8 cellular contexts compared by ENCODE assay signal in genomic region chr19:42176649-42176989, GRCh38. TPM values are rescaled to one million over a fixed set of nuclear protein-coding genes. Genes with fewer than 3 reads are reported as not detected.
DNase-seq lines count a peak whose midpoint lies in the region; ATAC-seq, FAIRE-seq and TF ChIP-seq lines count a peak whose summit lies in the region.

No MANE protein-coding gene starts in this region.

- H3K9me3 ChIP-seq in SJCRH30 (replicated peaks) (no peaks in the 10 kb centered on the region), fibroblast of lung (ENCODE audit: control insufficient read depth, insufficient read depth, low read depth, low read length) (no peaks in the 10 kb centered on the region), ovary (no peaks in the 10 kb centered on the region)

- TF ChIP-seq POLR2A in ovary (IDR thresholded peaks at IDR 0.05) (no peak), GM12891 (IDR thresholded peaks at IDR 0.05; ENCODE audit: low read depth, low read length) (no peak)

- no peak for TF ChIP-seq EP300 in ovary (IDR thresholded peaks at IDR 0.05)

- H3K4me1 ChIP-seq in SJCRH30 (no peaks in the 10 kb centered on the region), fibroblast of lung (ENCODE audit: control insufficient read depth, extremely low read depth, insufficient read depth, low read length) (peaks cover 2% of the 10 kb centered on the region), ovary (ENCODE audit: insufficient read depth) (no peaks in the 10 kb centered on the region)

- H4K20me1 ChIP-seq in fibroblast of lung (ENCODE audit: control insufficient read depth, extremely low read depth, insufficient read depth, low read length), result no peaks in the 10 kb centered on the region

- TF ChIP-seq CTCF in fibroblast of lung (conservative IDR thresholded peaks at IDR 0.05 in 1 of 2, IDR thresholded peaks at IDR 0.05 in 1 of 2; ENCODE audit: low read depth in 1 of 2, low read length in 2 of 2) (no peak), ovary (IDR thresholded peaks at IDR 0.05) (no peak)

- peak overlapping the region; percentile 95 for H3K4me2 ChIP-seq in fibroblast of lung (ENCODE audit: extremely low read depth, insufficient read depth, low read length)

- DNase-seq in NCI-H1694 (lab: John Stamatoyannopoulos, UW), result peak; percentile 71
- no peak for DNase-seq in NCI-H1694 treated with DMSO at 0.1 percent for 48 hours (lab: John Stamatoyannopoulos, UW)
- peak in 1 of 2 experiments; percentile 27 for DNase-seq in SJCRH30
- DNase-seq in fibroblast of lung (ENCODE audit: low read depth in 2 of 2), result no peak
- DNase-seq in ovary, result peak in 1 of 5 donors; percentile 30
- no peak for DNase-seq in GM12891 (ENCODE audit: insufficient read length, low spot score)
- DNase-seq in NCI-H2029 (lab: John Stamatoyannopoulos, UW), result no peak

- H2AFZ ChIP-seq in fibroblast of lung (ENCODE audit: low read length), result peak overlapping the region; percentile 75

- H3K27ac ChIP-seq in SJCRH30, result no peak overlapping the region
- H3K27ac ChIP-seq in fibroblast of lung (ENCODE audit: insufficient read depth, low read length), result no peak overlapping the region
- H3K27ac ChIP-seq in ovary, result no peak overlapping the region

- no peak for FAIRE-seq in GM12891 (lab: Jason Lieb, UNC)

- peak overlapping the region; percentile 24 for H3K4me3 ChIP-seq in SJCRH30
- peak overlapping the region; percentile 48 to 63 (median 54) for H3K4me3 ChIP-seq in fibroblast of lung (replicated peaks in 1 of 4; ENCODE audit: control extremely low read depth in 1 of 4, insufficient read depth in 1 of 4, low read depth in 3 of 4, low read length in 4 of 4)
- H3K4me3 ChIP-seq in ovary, result peak overlapping the region; percentile 33

- H3K36me3 ChIP-seq in SJCRH30 (no peaks in the 10 kb centered on the region), fibroblast of lung (ENCODE audit: control insufficient read depth, insufficient read depth, low read length) (no peaks in the 10 kb centered on the region), ovary (no peaks in the 10 kb centered on the region)

- intact Hi-C loops in ovary (cut with DNase I), result no loop called here

- no peak overlapping the region for H3K9ac ChIP-seq in fibroblast of lung (ENCODE audit: insufficient read depth, low read length)

- peaks cover 40% of the 10 kb centered on the region for H3K27me3 ChIP-seq in SJCRH30
- H3K27me3 ChIP-seq in fibroblast of lung (ENCODE audit: control insufficient read depth, insufficient read depth, low read length), result peaks cover 61% of the 10 kb centered on the region
- no peaks in the 10 kb centered on the region for H3K27me3 ChIP-seq in ovary

- no peak for ATAC-seq in HG03432 (IDR thresholded peaks at IDR 0.05; ENCODE audit: unreplicated experiment)

- 0 to 1% (median 1%) methylated on average over 27 to 31 of the region's 31 CpGs for WGBS in ovary, 3 donors

- no peaks in the 10 kb centered on the region for H3K79me2 ChIP-seq in fibroblast of lung (ENCODE audit: control insufficient read depth, insufficient read depth, low read length)

TF ChIP-seq in GM12891, 5 proteins besides CTCF, POLR2A, EP300 and RAD21:
- TF ChIP-seq POU2F2 (IDR thresholded peaks at IDR 0.05; ENCODE audit: low read depth, low read length), result no peak
- no peak for TF ChIP-seq POLR2AphosphoS5 (IDR thresholded peaks at IDR 0.05; ENCODE audit: low read depth, low read length)
- no peak for TF ChIP-seq PAX5 (IDR thresholded peaks at IDR 0.05; ENCODE audit: insufficient read depth, low read length, severe bottlenecking)
- TF ChIP-seq SPI1 (IDR thresholded peaks at IDR 0.05; ENCODE audit: low read depth, low read length), result no peak
- no peak for TF ChIP-seq TAF1 (IDR thresholded peaks at IDR 0.05; ENCODE audit: low read depth, low read length)

RNA-seq across cellular contexts. Expression of gene DEDD2, which starts 40.9 kb away (rescaled TPM):
- total RNA-seq in SJCRH30 (2014; rRNA removed; shearing (Covaris generic)), result 16.2 and 18.0 TPM in 2 replicates
- total RNA-seq in fibroblast of lung, result 11.3 and 17.8 TPM in 2 replicates
- polyA plus RNA-seq in fibroblast of lung, result 9.8 and 10.0 TPM in 2 replicates
- polyA plus RNA-seq in fibroblast of lung (2012), result 11.4 and 12.8 TPM in 2 replicates
- polyA minus RNA-seq in fibroblast of lung (ENCODE audit: low replicate concordance), result 14.6 and 15.0 TPM in 2 replicates
- 10 to 100 TPM; 14.9 to 36.8 (median 25.1) TPM for total RNA-seq in ovary
- 10 to 100 TPM in 1 of 2 donors, 1 to 10 TPM in 1; 8.3 to 33.1 TPM for polyA plus RNA-seq in ovary
- 14.7 TPM for polyA plus RNA-seq in GM12891 (2012; ENCODE audit: low read depth, missing spikeins)

RNA-seq across cellular contexts. Expression of gene ZNF526, which starts 43.5 kb away (rescaled TPM):
- total RNA-seq in SJCRH30 (2014; rRNA removed; shearing (Covaris generic)), result 9.2 and 10.7 TPM in 2 replicates
- total RNA-seq in fibroblast of lung (6.7 and 7.8 TPM in 2 replicates), ovary (10 to 100 TPM in 5 of 7 donors, 1 to 10 TPM in 2; 2.4 to 17.9 (median 12.9) TPM)
- polyA plus RNA-seq in fibroblast of lung (4.9 and 5.9 TPM in 2 replicates), ovary (1 to 10 TPM; 5.0 to 6.5 TPM)
- 7.5 and 8.6 TPM in 2 replicates for polyA plus RNA-seq in fibroblast of lung (2012)
- 20.8 and 25.5 TPM in 2 replicates for polyA minus RNA-seq in fibroblast of lung (ENCODE audit: low replicate concordance)
- 3.3 TPM for polyA plus RNA-seq in GM12891 (2012; ENCODE audit: low read depth, missing spikeins)

RNA-seq across cellular contexts. Expression of gene POU2F2, which starts 44.4 kb away (rescaled TPM):
- total RNA-seq in SJCRH30 (2014; rRNA removed; shearing (Covaris generic)), result 0.10 and 0.16 TPM in 2 replicates
- total RNA-seq in fibroblast of lung, result under 0.01 and 0.17 TPM in 2 replicates
- polyA plus RNA-seq in fibroblast of lung, result 0.31 and 0.43 TPM in 2 replicates
- 0.56 and 0.91 TPM in 2 replicates for polyA plus RNA-seq in fibroblast of lung (2012)
- 0.39 TPM in 1 of 2 replicates, not detected in the other for polyA minus RNA-seq in fibroblast of lung (ENCODE audit: low replicate concordance)
- 1 to 10 TPM in 4 of 7 donors, under 1 TPM in 2, not detected in 1; 0.72 to 4.3 (median 1.4) TPM for total RNA-seq in ovary
- polyA plus RNA-seq in ovary, result 1 to 10 TPM in 1 of 2 donors, under 1 TPM in 1; 0.52 to 1.2 TPM
- polyA plus RNA-seq in GM12891 (2012; ENCODE audit: low read depth, missing spikeins), result 33.8 TPM
